ENCODE assay signal across 1 cellular context in genomic region chr15:64809649-64810498, GRCh38.
TF ChIP-seq lines count a peak whose summit lies in the region.

No MANE protein-coding gene starts in this region.

TF ChIP-seq in SK-N-SH treated with all-trans-retinoic acid at 6 μM for 48 hours, 23 proteins besides CTCF, POLR2A, EP300 and RAD21 (continued from another document):
- TF ChIP-seq POU6F1 (CRISPR knock-in tag; IDR thresholded peaks at IDR 0.05; ENCODE audit: borderline replicate concordance, low read depth) (no peak), RARB (CRISPR knock-in tag; IDR thresholded peaks at IDR 0.05) (no peak), ARNTL (CRISPR knock-in tag; IDR thresholded peaks at IDR 0.05; ENCODE audit: borderline replicate concordance, low read depth) (no peak), SNAI2 (CRISPR knock-in tag; IDR thresholded peaks at IDR 0.05) (no peak), ZFP30 (CRISPR knock-in tag; IDR thresholded peaks at IDR 0.05) (no peak), ZNF70 (CRISPR knock-in tag; IDR thresholded peaks at IDR 0.05) (no peak), TOX (CRISPR knock-in tag; IDR thresholded peaks at IDR 0.05; ENCODE audit: borderline replicate concordance) (no peak), PPARA (CRISPR knock-in tag; IDR thresholded peaks at IDR 0.05; ENCODE audit: borderline replicate concordance) (no peak)
TF ChIP-seq in SK-N-SH treated with all-trans-retinoic acid at 6 μM for 48 hours: peak in this region for 0.
